8 cellular contexts compared by ENCODE assay signal in the genomic region with DNA sequence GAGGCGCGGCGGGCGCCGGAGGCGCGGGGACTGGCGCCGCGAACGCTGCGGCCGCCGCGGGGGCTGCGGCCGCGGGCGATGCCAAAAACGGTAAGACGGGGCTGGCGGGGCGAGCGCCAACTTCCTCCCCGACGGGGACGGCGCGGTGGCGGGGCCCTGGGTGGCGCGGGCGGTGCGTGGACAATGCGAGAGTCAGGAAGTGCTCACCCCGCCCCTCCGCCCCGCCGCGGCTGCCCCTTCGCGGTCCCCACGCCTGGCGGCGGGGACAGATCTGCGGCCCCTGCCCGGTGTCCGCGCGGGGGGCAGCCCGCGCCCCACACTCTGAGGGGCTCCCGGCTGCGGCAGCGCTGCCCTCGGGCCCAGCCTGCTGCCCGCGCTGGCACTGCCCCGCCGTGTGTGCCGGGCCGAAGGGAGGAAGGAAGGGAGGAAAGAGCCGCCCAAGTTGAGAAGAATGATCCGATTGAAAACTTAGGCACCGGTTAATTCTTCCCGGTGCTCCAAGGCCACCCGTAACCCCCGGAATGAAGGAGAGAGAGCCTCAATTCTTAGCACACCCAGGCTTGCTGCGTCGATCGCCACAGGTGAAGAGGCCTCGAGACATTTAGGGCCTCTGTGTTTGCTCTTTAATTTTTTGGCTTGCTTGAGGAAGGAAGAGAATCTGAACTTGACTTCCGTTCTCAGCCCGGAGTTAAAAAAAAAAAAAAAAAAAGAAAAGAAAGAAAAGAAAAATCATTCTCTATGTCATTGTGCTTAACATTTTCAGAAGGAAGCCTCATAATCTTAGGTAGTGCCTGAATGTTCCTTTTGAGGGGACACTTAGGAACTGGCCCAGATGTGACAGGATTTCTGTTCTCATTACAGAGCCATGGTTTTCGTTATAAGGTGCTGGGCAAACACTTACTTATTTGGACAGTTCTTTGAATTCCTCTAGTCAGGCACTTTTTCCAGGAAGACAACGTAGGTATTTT. TPM values are rescaled to one million over a fixed set of nuclear protein-coding genes. Genes with fewer than 3 reads are reported as not detected.
DNase-seq lines count a peak whose midpoint lies in the region; ATAC-seq and TF ChIP-seq lines count a peak whose summit lies in the region.

No MANE protein-coding gene starts in this region.

- peak overlapping the region; percentile 92 for H3K4me3 Mint-ChIP-seq in activated CD8-positive, alpha-beta T cell treated with anti-CD3 and anti-CD28 coated beads for 36 hours
- H3K4me3 Mint-ChIP-seq in endothelial cell (ENCODE audit: unreplicated experiment), result peak overlapping the region; percentile 95
- H3K4me3 Mint-ChIP-seq in stimulated activated naive CD8-positive, alpha-beta T cell treated with anti-CD3 and anti-CD28 coated beads, Interleukin-15, amount 100 ng/mL, for 72 hours, result peak overlapping the region; percentile 85 to 99

- peak overlapping the region; percentile 92 for H3K27ac Mint-ChIP-seq in activated CD8-positive, alpha-beta T cell treated with anti-CD3 and anti-CD28 coated beads for 36 hours
- H3K27ac Mint-ChIP-seq in endothelial cell (ENCODE audit: unreplicated experiment), result peak overlapping the region; percentile 96
- H3K27ac Mint-ChIP-seq in stimulated activated naive CD8-positive, alpha-beta T cell treated with anti-CD3 and anti-CD28 coated beads, Interleukin-15, amount 100 ng/mL, for 72 hours, result peak overlapping the region; percentile 97 to 98

- peaks cover 65% of the 10 kb centered on the region for H3K4me1 Mint-ChIP-seq in activated CD8-positive, alpha-beta T cell treated with anti-CD3 and anti-CD28 coated beads for 36 hours (ENCODE audit: low read depth)
- peaks cover 27% of the 10 kb centered on the region for H3K4me1 Mint-ChIP-seq in endothelial cell (ENCODE audit: unreplicated experiment)
- peaks cover 79% of the 10 kb centered on the region for H3K4me1 Mint-ChIP-seq in stimulated activated naive CD8-positive, alpha-beta T cell treated with anti-CD3 and anti-CD28 coated beads, Interleukin-15, amount 100 ng/mL, for 72 hours

- no peak for TF ChIP-seq RAD21 in HCT116 (IDR thresholded peaks at IDR 0.05; ENCODE audit: low read depth)

- POLR2A ChIA-PET in HCT116 (lab: Charles Lee), result no interaction called here
- POLR2A ChIA-PET in activated CD8-positive, alpha-beta T cell treated with anti-CD3 and anti-CD28 coated beads for 36 hours (lab: Charles Lee), result interaction anchor here (1.2 to 6.0 kb wide), 6 partner anchors 9 to 107 kb away, joined by 3 to 89 read pairs (median 4); a partner anchor contains a TSS

- H3K9me3 ChIP-seq in HCT116 (ENCODE audit: control insufficient read depth in 1 of 2, insufficient read depth in 1 of 2, low read depth in 1 of 2, low read length in 2 of 2) (no peaks in the 10 kb centered on the region), mesodermal cell (ENCODE audit: control insufficient read depth, low read length) (no peaks in the 10 kb centered on the region)

- H3K36me3 ChIP-seq in HCT116 (ENCODE audit: control insufficient read depth in 1 of 2, insufficient read depth in 2 of 2, low read length in 2 of 2), result no peaks in the 10 kb centered on the region
- H3K36me3 ChIP-seq in mesodermal cell (ENCODE audit: control insufficient read depth, insufficient read depth, low read length), result peaks cover 13% of the 10 kb centered on the region

- H3K4me1 ChIP-seq in HCT116 (ENCODE audit: control insufficient read depth in 1 of 2, insufficient read depth in 2 of 2, low read length in 2 of 2), result peaks cover 3 to 10% of the 10 kb centered on the region in 2 experiments; a peak in 3 of 4 replicates
- no peaks in the 10 kb centered on the region for H3K4me1 ChIP-seq in mesodermal cell (ENCODE audit: control insufficient read depth, insufficient read depth, low read length, poor library complexity, severe bottlenecking)

- H3K9ac ChIP-seq in HCT116 (ENCODE audit: low read length), result peak overlapping the region; percentile 77

- RAD21 ChIA-PET in HCT116 (lab: Charles Lee; ENCODE audit: low non-redundant PET in 1 of 2, low total read pairs in 2 of 2, uncharacterized antibody in 2 of 2, unreplicated experiment in 2 of 2), result no interaction called here

- CTCF ChIA-PET in HCT116 (lab: Charles Lee), result no interaction called here
- CTCF ChIA-PET in activated CD8-positive, alpha-beta T cell treated with anti-CD3 and anti-CD28 coated beads for 36 hours (lab: Charles Lee), result interaction anchor here (1.1 to 4.5 kb wide), 4 partner anchors 10 to 16 kb away, joined by 4 to 30 read pairs (median 18); no protein-coding TSS in a partner anchor

- H3K27me3 ChIP-seq in HCT116 (ENCODE audit: insufficient read depth, low read length), result no peaks in the 10 kb centered on the region

- H3K36me3 Mint-ChIP-seq in activated CD8-positive, alpha-beta T cell treated with anti-CD3 and anti-CD28 coated beads for 36 hours (ENCODE audit: low read depth), result peaks cover 37% of the 10 kb centered on the region
- H3K36me3 Mint-ChIP-seq in endothelial cell (ENCODE audit: low read depth, unreplicated experiment), result peaks cover 13% of the 10 kb centered on the region

- no peaks in the 10 kb centered on the region for H4K20me1 ChIP-seq in HCT116 (ENCODE audit: insufficient read depth)

- no peaks in the 10 kb centered on the region for H3K9me3 Mint-ChIP-seq in activated CD8-positive, alpha-beta T cell treated with anti-CD3 and anti-CD28 coated beads for 36 hours
- H3K9me3 Mint-ChIP-seq in endothelial cell (ENCODE audit: unreplicated experiment), result no peaks in the 10 kb centered on the region
- peaks cover 0 to 4% of the 10 kb centered on the region in 2 donors for H3K9me3 Mint-ChIP-seq in stimulated activated naive CD8-positive, alpha-beta T cell treated with anti-CD3 and anti-CD28 coated beads, Interleukin-15, amount 100 ng/mL, for 72 hours

- TSS peak; percentile 51 for BruUV-seq in HCT116 (replicated peaks; lab: Mats Ljungman, UMichigan)

- peak; percentile 61 for DNase-seq in GM10266 (ENCODE audit: extremely low spot score)
- no peak for DNase-seq in HCT116 (ENCODE audit: low read depth, low spot score)
- DNase-seq in MV-4-11 (lab: John Stamatoyannopoulos, UW), result peak; percentile 51
- DNase-seq in activated CD8-positive, alpha-beta T cell treated with anti-CD3 and anti-CD28 coated beads for 36 hours, result peak; percentile 64
- peak; percentile 46 for DNase-seq in endothelial cell (ENCODE audit: low spot score)
- peak; percentile 57 to 69 for DNase-seq in stimulated activated naive CD8-positive, alpha-beta T cell treated with anti-CD3 and anti-CD28 coated beads, Interleukin-15, amount 100 ng/mL, for 72 hours
- no peak for DNase-seq in DMS79 (lab: John Stamatoyannopoulos, UW)

- no peak for TF ChIP-seq CTCF in GM10266 (IDR thresholded peaks at IDR 0.05; ENCODE audit: control insufficient read depth, insufficient read depth, low read depth, missing control alignments)
- TF ChIP-seq CTCF in HCT116 (IDR thresholded peaks at IDR 0.05 in 2 of 3, conservative IDR thresholded peaks at IDR 0.05 in 1 of 3; ENCODE audit: borderline replicate concordance in 1 of 3, insufficient read depth in 1 of 3, low read depth in 2 of 3, low read length in 2 of 3), result no peak
- no peak for TF ChIP-seq CTCF in activated CD8-positive, alpha-beta T cell treated with anti-CD3 and anti-CD28 coated beads for 36 hours (IDR thresholded peaks at IDR 0.05)
- no peak for TF ChIP-seq CTCF in endothelial cell (IDR thresholded peaks at IDR 0.05; ENCODE audit: unreplicated experiment)

- no peaks in the 10 kb centered on the region for H3K27me3 Mint-ChIP-seq in activated CD8-positive, alpha-beta T cell treated with anti-CD3 and anti-CD28 coated beads for 36 hours
- H3K27me3 Mint-ChIP-seq in endothelial cell (ENCODE audit: unreplicated experiment), result peaks cover 5% of the 10 kb centered on the region
- no peaks in the 10 kb centered on the region for H3K27me3 Mint-ChIP-seq in stimulated activated naive CD8-positive, alpha-beta T cell treated with anti-CD3 and anti-CD28 coated beads, Interleukin-15, amount 100 ng/mL, for 72 hours

- WGBS in mesodermal cell (ENCODE audit: insufficient coverage in 2 of 2), 2 experiments, result 2% methylated on average over 45 to 48 of the region's 76 CpGs

- peak overlapping the region; percentile 92 for H3K4me2 ChIP-seq in HCT116 (ENCODE audit: low read length)

- intact Hi-C loops in HCT116 (cut with micrococcal nuclease), result no loop called here
- intact Hi-C loops in activated CD8-positive, alpha-beta T cell treated with anti-CD3 and anti-CD28 coated beads for 36 hours (cut with micrococcal nuclease), result loop anchor here (2.0 kb wide), 1 partner anchor 17 kb away; no protein-coding TSS in a partner anchor

- TF ChIP-seq POLR2A in HCT116 (IDR thresholded peaks at IDR 0.05; ENCODE audit: borderline replicate concordance, extremely low read depth, insufficient read depth, insufficient read length), result no peak

- H3K27ac ChIP-seq in HCT116 (ENCODE audit: low read depth, low read length) (peak overlapping the region; percentile 48; the same call in 1 of the 2 replicates), mesodermal cell (ENCODE audit: low read depth, low read length, severe bottlenecking) (peak overlapping the region; percentile 53)

- H3K79me2 ChIP-seq in HCT116 (ENCODE audit: insufficient read depth, low read length), result no peaks in the 10 kb centered on the region

- H3K4me3 ChIP-seq in HCT116 (replicated peaks in 1 of 2; ENCODE audit: low read depth in 1 of 2, low read length in 2 of 2) (peak overlapping the region; percentile 69 to 77), mesodermal cell (ENCODE audit: extremely low read depth, insufficient read depth, low read length, poor library complexity, severe bottlenecking) (peak overlapping the region; percentile 77)

- ATAC-seq in HCT116, result peak; percentile 60
- ATAC-seq in activated CD8-positive, alpha-beta T cell treated with anti-CD3 and anti-CD28 coated beads for 36 hours, result peak; percentile 18
- peak; percentile 66 for ATAC-seq in stimulated activated naive CD8-positive, alpha-beta T cell treated with anti-CD3 and anti-CD28 coated beads, Interleukin-15, amount 100 ng/mL, for 72 hours

- no peaks in the 10 kb centered on the region for H3K9me2 ChIP-seq in HCT116 (ENCODE audit: insufficient read depth)

- H2AFZ ChIP-seq in HCT116 (ENCODE audit: low read depth, low read length, poor library complexity, severe bottlenecking), result peak overlapping the region; percentile 87

TF ChIP-seq in HCT116, 20 proteins besides CTCF, POLR2A, EP300 and RAD21 (continues in another document):
- TF ChIP-seq POLR2AphosphoS5 (IDR thresholded peaks at IDR 0.05; ENCODE audit: low read depth, low read length) (no peak), TCF7L2 (IDR thresholded peaks at IDR 0.05; ENCODE audit: borderline replicate concordance, extremely low read depth, insufficient read depth, insufficient read length) (no peak), SRF (IDR thresholded peaks at IDR 0.05; ENCODE audit: low read depth) (no peak), CEBPB (IDR thresholded peaks at IDR 0.05; ENCODE audit: low read depth) (no peak)

RNA-seq across cellular contexts. Expression of a gene that starts 1.0 kb away (rescaled TPM):
- 10.7 TPM for total RNA-seq in HCT116 (2021; ENCODE audit: unreplicated experiment)
- 4.4 and 5.4 TPM in 2 replicates for polyA plus RNA-seq in HCT116 (2012)
- 10 to 100 TPM; 45.4 to 47.1 TPM for total RNA-seq in activated CD8-positive, alpha-beta T cell treated with anti-CD3 and anti-CD28 coated beads for 36 hours
- 36.7 TPM for total RNA-seq in endothelial cell (ENCODE audit: unreplicated experiment)
- 17.0 TPM for polyA plus RNA-seq in mesodermal cell (2013, experiment 1 of 2)
- polyA plus RNA-seq in mesodermal cell (2013, experiment 2 of 2), result 14.8 TPM

Comparison
In these comparisons a context has a peak if more than half of its experiments do, and no peak if none do; other contexts are left out.
1. DNase-seq: peak in GM10266 (single experiment), MV-4-11 (single experiment), activated CD8-positive, alpha-beta T cell treated with anti-CD3 and anti-CD28 coated beads for 36 hours (single experiment), endothelial cell (single experiment) and stimulated activated naive CD8-positive, alpha-beta T cell treated with anti-CD3 and anti-CD28 coated beads, Interleukin-15, amount 100 ng/mL, for 72 hours (2 of 2); none in HCT116 (single experiment) and DMS79 (single experiment).
2. Peak in every context shown above with its lines, with median percentiles within 50 percentile points of each other: ATAC-seq, H3K27ac Mint-ChIP-seq and H3K4me3 Mint-ChIP-seq.